9 cellular contexts compared by ENCODE assay signal in genomic region chr20:16803965-16804792, GRCh38. TPM values are rescaled to one million over a fixed set of nuclear protein-coding genes. Genes with fewer than 3 reads are reported as not detected.
DNase-seq lines count a peak whose midpoint lies in the region; ATAC-seq and TF ChIP-seq lines count a peak whose summit lies in the region.
"Had no signal": no experiment of that assay in that cellular context is flagged by ENCODE, and none has a peak within 500 bp of the region (broad histone marks: within the 10 kb centered on the region; RNA-seq: fewer than 3 reads in every experiment).

No MANE protein-coding gene starts in this region.

- no peaks in the 10 kb centered on the region for H3K79me2 ChIP-seq in GM23338 (replicated peaks; ENCODE audit: insufficient read depth)

- H3K27me3 ChIP-seq in GM23338 (ENCODE audit: insufficient read depth), result no peaks in the 10 kb centered on the region

- H3K4me2 ChIP-seq in GM23338, result no peak overlapping the region

- peaks cover 11% of the 10 kb centered on the region; the same call in 2 of the 3 replicates for H3K4me1 Mint-ChIP-seq in GM23338

- H3K27ac Mint-ChIP-seq in GM23338, result no peak overlapping the region

- no peaks in the 10 kb centered on the region for H3K9me2 ChIP-seq in GM23338 (ENCODE audit: insufficient read depth)

- no peak overlapping the region for H3K4me3 Mint-ChIP-seq in GM23338

- H2AFZ ChIP-seq in GM23338, result peak overlapping the region; percentile 72

- no peaks in the 10 kb centered on the region for H3K36me3 Mint-ChIP-seq in GM23338 (ENCODE audit: low read depth)

- H3K4me3 ChIP-seq in GM23338, result no peak overlapping the region
- H3K4me3 ChIP-seq in WI38 (ENCODE audit: low read depth, low read length), result no peak overlapping the region

- no peaks in the 10 kb centered on the region for H3K36me3 ChIP-seq in GM23338 (ENCODE audit: insufficient read depth)

- TF ChIP-seq CTCF in GM23338 (conservative IDR thresholded peaks at IDR 0.05; ENCODE audit: low read depth in 2 of 2), result peak; percentile 85 to 99
- peak; percentile 81 for TF ChIP-seq CTCF in WI38 (IDR thresholded peaks at IDR 0.05; ENCODE audit: low read depth, low read length)

- peak; percentile 82 for ATAC-seq in GM23338
- ATAC-seq in HG02610 (IDR thresholded peaks at IDR 0.05; ENCODE audit: unreplicated experiment), result no peak

- no peaks in the 10 kb centered on the region for H4K20me1 ChIP-seq in GM23338 (replicated peaks; ENCODE audit: insufficient read depth)

- H3K27ac ChIP-seq in GM23338 (ENCODE audit: low read depth) (no peak overlapping the region), substantia nigra (ENCODE audit: low read depth, low read length, poor library complexity, severe bottlenecking) (no peak overlapping the region)

- H3K27me3 Mint-ChIP-seq in GM23338 (ENCODE audit: insufficient read depth, low read depth, poor library complexity), result peaks cover 7% of the 10 kb centered on the region

- H3K9me3 Mint-ChIP-seq in GM23338, result peaks cover 2% of the 10 kb centered on the region; the same call in 2 of the 3 replicates

- H3K4me1 ChIP-seq in GM23338 (ENCODE audit: insufficient read depth), result 0 out of 2 replicates have a peak, but pooled peaks cover 4% of the 10 kb centered on the region

- DNase-seq in COR-L47 (lab: John Stamatoyannopoulos, UW), result peak; percentile 49
- DNase-seq in GM23338 (ENCODE audit: low spot score), result peak; percentile 82
- DNase-seq in NCI-H1930 (lab: John Stamatoyannopoulos, UW), result peak; percentile 29 to 63
- DNase-seq in dermis blood vessel endothelial cell, result peak; percentile 69
- peak; percentile 59 for DNase-seq in medulla oblongata (ENCODE audit: extremely low spot score)
- peak in 34 of 49 donors; percentile 3 to 67 (median 32) for DNase-seq in substantia nigra (lab: John Stamatoyannopoulos, UW)

- no peaks in the 10 kb centered on the region for H3F3A ChIP-seq in GM23338 (replicated peaks; ENCODE audit: low read depth)

TF ChIP-seq in GM23338, 12 proteins besides CTCF, POLR2A, EP300 and RAD21:
- TF ChIP-seq EZH2phosphoT487 (IDR thresholded peaks at IDR 0.05; ENCODE audit: unreplicated experiment) (no peak), CREB1 (CRISPR knock-in tag; IDR thresholded peaks at IDR 0.05; ENCODE audit: low read depth) (no peak), ZNF331 (CRISPR knock-in tag; IDR thresholded peaks at IDR 0.05; ENCODE audit: low read depth) (no peak), ETS1 (IDR thresholded peaks at IDR 0.05) (no peak)

RNA-seq across cellular contexts. Expression of gene OTOR, which starts 56.0 kb away (rescaled TPM):
- total RNA-seq in GM23338 (2014; rRNA removed; shearing (Covaris generic)), result not detected in 2 replicates
- not detected in 2 replicates for polyA plus RNA-seq in GM23338 (2016; fragmentation: Nextera tagmentation; extraction: Ambion mirVana)
- not detected in 2 replicates for total RNA-seq in dermis blood vessel endothelial cell
- total RNA-seq: pulmonary artery endothelial cell had no signal

Comparison
In these comparisons a context has a peak if more than half of its experiments do, and no peak if none do; other contexts are left out.
1. DNase-seq: peak in every context shown above with its lines; median percentile 82 in GM23338; 69 in dermis blood vessel endothelial cell; 59 in medulla oblongata; 49 in COR-L47; 46 in NCI-H1930; 32 in substantia nigra.